ENCODE assay signal across 25 cellular contexts in genomic region chr13:38473305-38473704, GRCh38.
A peak's percentile ranks its signal among the peaks of the same experiment; 100 is the strongest.
DNase-seq lines count a peak whose midpoint lies in the region; ATAC-seq and TF ChIP-seq lines count a peak whose summit lies in the region.
"Had no signal": no experiment of that assay in that cellular context is flagged by ENCODE, and none has a peak within 500 bp of the region (broad histone marks: within the 10 kb centered on the region; RNA-seq: fewer than 3 reads in every experiment).

No MANE protein-coding gene starts in this region.

- H3K27ac Mint-ChIP-seq in GM23338 = no peak overlapping the region
- no peak overlapping the region for H3K27ac Mint-ChIP-seq in activated CD4-positive, alpha-beta memory T cell treated with anti-CD3 and anti-CD28 coated beads for 36 hours
- H3K27ac Mint-ChIP-seq: CD14-positive monocyte; CD4-positive, alpha-beta T cell; CD8-positive, alpha-beta memory T cell had no signal

- no peaks in the 10 kb centered on the region for H3K36me3 Mint-ChIP-seq in GM23338 (ENCODE audit: low read depth)
- H3K36me3 Mint-ChIP-seq in activated CD4-positive, alpha-beta memory T cell treated with anti-CD3 and anti-CD28 coated beads for 36 hours = no peaks in the 10 kb centered on the region
- H3K36me3 Mint-ChIP-seq: CD14-positive monocyte; CD8-positive, alpha-beta memory T cell had no signal

- ATAC-seq in GM23338 (no peak), GM19455 (IDR thresholded peaks at IDR 0.05; ENCODE audit: unreplicated experiment) (no peak)
- ATAC-seq: A549, GM12878 had no signal

- H3K27me3 Mint-ChIP-seq in GM23338 (ENCODE audit: insufficient read depth, low read depth, poor library complexity) = no peaks in the 10 kb centered on the region
- H3K27me3 Mint-ChIP-seq in activated CD4-positive, alpha-beta memory T cell treated with anti-CD3 and anti-CD28 coated beads for 36 hours = peaks cover 4% of the 10 kb centered on the region
- H3K27me3 Mint-ChIP-seq: CD8-positive, alpha-beta memory T cell had no signal

- H3K4me1 ChIP-seq in GM23338 (ENCODE audit: insufficient read depth) = no peaks in the 10 kb centered on the region
- H3K4me1 ChIP-seq: A549; BE2C; BLaER1 treated with 17β-estradiol and CSF1 and Interleukin-3, amounts not matched to agents 10 nM and 100 nM had no signal

- no peak for TF ChIP-seq CTCF in GM23338 (conservative IDR thresholded peaks at IDR 0.05; ENCODE audit: low read depth in 2 of 2)

- no peak overlapping the region for H3K4me3 ChIP-seq in GM23338
- H3K4me3 ChIP-seq: A549; BLaER1 treated with 17β-estradiol and CSF1 and Interleukin-3, amounts not matched to agents 10 nM and 100 nM; GM12878 had no signal

- no peak for TF ChIP-seq EP300 in Ishikawa (IDR thresholded peaks at IDR 0.05; ENCODE audit: borderline replicate concordance)

- no peaks in the 10 kb centered on the region for H3K9me2 ChIP-seq in GM23338 (ENCODE audit: insufficient read depth)

- no peaks in the 10 kb centered on the region for H3K27me3 ChIP-seq in GM23338 (ENCODE audit: insufficient read depth)
- H3K27me3 ChIP-seq: BE2C; BLaER1 treated with 17β-estradiol and CSF1 and Interleukin-3, amounts not matched to agents 10 nM and 100 nM had no signal

- no peaks in the 10 kb centered on the region for H3K9me3 Mint-ChIP-seq in GM23338
- H3K9me3 Mint-ChIP-seq in activated CD4-positive, alpha-beta memory T cell treated with anti-CD3 and anti-CD28 coated beads for 36 hours = no peaks in the 10 kb centered on the region
- H3K9me3 Mint-ChIP-seq: CD4-positive, alpha-beta T cell had no signal

- DNase-seq in GM23338 (ENCODE audit: low spot score) = no peak
- peak; percentile 18 for DNase-seq in OCI-M1 (lab: John Stamatoyannopoulos, UW)
- peak; percentile 13 for DNase-seq in iris pigment epithelial cell (ENCODE audit: low read depth)
- no peak for DNase-seq in NCI-H1694 treated with DMSO at 0.1 percent for 48 hours (lab: John Stamatoyannopoulos, UW)
- DNase-seq in substantia nigra (lab: John Stamatoyannopoulos, UW) = no peak
- no peak for DNase-seq in activated CD4-positive, alpha-beta memory T cell treated with anti-CD3 and anti-CD28 coated beads for 36 hours
- DNase-seq: 8988T; ACHN; AML-193; BE2C; CD4-positive, alpha-beta T cell; CD8-positive, alpha-beta memory T cell; DMS 273 treated with DMSO at 0.1 percent for 48 hours; DMS79; EL; GDM1; GOT3; H7; HCEC 1CT had no signal

- H4K20me1 ChIP-seq in GM23338 (replicated peaks; ENCODE audit: insufficient read depth) = no peaks in the 10 kb centered on the region
- H4K20me1 ChIP-seq: BLaER1 treated with 17β-estradiol and CSF1 and Interleukin-3, amounts not matched to agents 10 nM and 100 nM had no signal

- POLR2A ChIA-PET in activated CD4-positive, alpha-beta memory T cell treated with anti-CD3 and anti-CD28 coated beads for 36 hours (lab: Charles Lee) = no interaction called here

- no peak for TF ChIP-seq RAD21 in Ishikawa (IDR thresholded peaks at IDR 0.05; ENCODE audit: low read depth)

- no peaks in the 10 kb centered on the region for H3F3A ChIP-seq in GM23338 (replicated peaks; ENCODE audit: low read depth)

- H3K27ac ChIP-seq in GM23338 (ENCODE audit: low read depth) = no peak overlapping the region
- H3K27ac ChIP-seq in substantia nigra (ENCODE audit: low read depth, low read length, poor library complexity, severe bottlenecking) = no peak overlapping the region
- H3K27ac ChIP-seq: A549; BLaER1 treated with 17β-estradiol and CSF1 and Interleukin-3, amounts not matched to agents 10 nM and 100 nM had no signal

- intact Hi-C loops in activated CD4-positive, alpha-beta memory T cell treated with anti-CD3 and anti-CD28 coated beads for 36 hours (cut with micrococcal nuclease) = no loop called here

- no peak overlapping the region for H3K4me2 ChIP-seq in GM23338
- H3K4me2 ChIP-seq: A549; BLaER1 treated with 17β-estradiol and CSF1 and Interleukin-3, amounts not matched to agents 10 nM and 100 nM had no signal

- H2AFZ ChIP-seq in GM23338 = 0 out of 2 replicates have a peak overlapping the region, but pooled peaks have one; percentile 18

- H3K4me3 Mint-ChIP-seq in GM23338 = no peak overlapping the region
- no peak overlapping the region for H3K4me3 Mint-ChIP-seq in activated CD4-positive, alpha-beta memory T cell treated with anti-CD3 and anti-CD28 coated beads for 36 hours
- H3K4me3 Mint-ChIP-seq: CD14-positive monocyte; CD4-positive, alpha-beta T cell; CD8-positive, alpha-beta memory T cell had no signal

- no peaks in the 10 kb centered on the region for H3K36me3 ChIP-seq in GM23338 (ENCODE audit: insufficient read depth)
- H3K36me3 ChIP-seq: BE2C; BLaER1 treated with 17β-estradiol and CSF1 and Interleukin-3, amounts not matched to agents 10 nM and 100 nM had no signal

- no peaks in the 10 kb centered on the region for H3K79me2 ChIP-seq in GM23338 (replicated peaks; ENCODE audit: insufficient read depth)

- H3K4me1 Mint-ChIP-seq in GM23338 = no peaks in the 10 kb centered on the region
- no peaks in the 10 kb centered on the region for H3K4me1 Mint-ChIP-seq in activated CD4-positive, alpha-beta memory T cell treated with anti-CD3 and anti-CD28 coated beads for 36 hours (ENCODE audit: low read depth)
- H3K4me1 Mint-ChIP-seq: CD14-positive monocyte; CD8-positive, alpha-beta memory T cell had no signal

- CTCF ChIA-PET in activated CD4-positive, alpha-beta memory T cell treated with anti-CD3 and anti-CD28 coated beads for 36 hours (lab: Charles Lee) = no interaction called here

TF ChIP-seq in GM23338, 12 proteins besides CTCF, POLR2A, EP300 and RAD21:
- no peak for TF ChIP-seq ETS1 (IDR thresholded peaks at IDR 0.05)

TF ChIP-seq in Ishikawa, 13 proteins besides CTCF, POLR2A, EP300 and RAD21:
- TF ChIP-seq CEBPB (IDR thresholded peaks at IDR 0.05) (peak; percentile 30; the same call in 1 of the 2 replicates), REST (IDR thresholded peaks at IDR 0.05; ENCODE audit: low read depth) (no peak)

Comparison
In these comparisons a context has a peak if more than half of its experiments do, and no peak if none do; other contexts are left out.
1. DNase-seq: peak in OCI-M1 (single experiment) and iris pigment epithelial cell (single experiment); none in GM23338 (single experiment), NCI-H1694 treated with DMSO at 0.1 percent for 48 hours (single experiment), substantia nigra (0 of 49) and activated CD4-positive, alpha-beta memory T cell treated with anti-CD3 and anti-CD28 coated beads for 36 hours (single experiment).